In the genomic region with DNA sequence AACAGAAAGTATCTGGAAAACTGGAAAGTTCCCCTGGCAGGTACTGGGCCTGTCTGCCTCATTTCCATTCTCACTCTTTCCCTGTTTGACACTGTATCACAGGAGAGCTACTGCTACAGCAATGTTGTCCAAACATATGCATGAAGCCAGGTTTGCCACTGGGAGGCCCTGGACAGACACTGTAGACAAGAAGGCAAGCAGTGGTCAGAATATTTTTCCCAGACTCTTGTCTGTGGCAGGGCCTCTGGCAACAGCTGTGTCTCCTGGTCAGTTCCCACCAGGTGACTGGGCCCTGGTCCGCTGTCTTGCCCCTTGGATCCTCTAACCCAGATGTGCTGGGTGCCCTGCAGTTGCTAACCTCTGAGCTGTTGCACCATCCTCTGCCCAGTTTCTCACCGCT, we compare ENCODE assay signal across 34 cellular contexts.
"Had no signal": no experiment of that assay in that cellular context is flagged by ENCODE, and none has a peak within 500 bp of the region (broad histone marks: within the 10 kb centered on the region; RNA-seq: fewer than 3 reads in every experiment).

No MANE protein-coding gene starts in this region.

- H3K27me3 ChIP-seq: MG63 had no signal

- H3K27ac ChIP-seq: VCaP had no signal

- FAIRE-seq: bronchial epithelial cell had no signal

- H3K36me3 ChIP-seq: MG63 had no signal

- DNase-seq: activated B cell treated with CpG ODN at 0.5 μM for 24 hours; activated CD4-positive, alpha-beta memory T cell treated with anti-CD3 and anti-CD28 coated beads, Interleukin-2, amount 10 ng/mL, durations not matched to agents 7 days and 5 days; activated CD4-positive, alpha-beta T cell treated with anti-CD3 and anti-CD28 coated beads for 1 hour; activated CD4-positive, alpha-beta T cell treated with anti-CD3 and anti-CD28 coated beads for 48 hours; activated CD8-positive, alpha-beta memory T cell treated with anti-CD3 and anti-CD28 coated beads for 24 hours; activated CD8-positive, alpha-beta memory T cell treated with anti-CD3 and anti-CD28 coated beads, Interleukin-2, amount 10 ng/mL, durations not matched to agents 7 days and 5 days; activated CD8-positive, alpha-beta memory T cell treated with anti-CD3 and anti-CD28 coated beads, Interleukin-2, amount 50 U/mL, for 48 hours; activated effector memory CD4-positive, alpha-beta T cell treated with Interleukin-2 at 50 U/mL for 16 hours; activated naive CD4-positive, alpha-beta T cell treated with anti-CD3 and anti-CD28 coated beads, Interleukin-2, amount 10 ng/mL, durations not matched to agents 7 days and 5 days; activated naive CD8-positive, alpha-beta T cell treated with anti-CD3 and anti-CD28 coated beads, Interleukin-2, amount 50 U/mL, for 24 hours; activated T-cell treated with anti-CD3 and anti-CD28 coated beads, Interleukin-2, amount 50 U/mL, for 48 hours; anterior cingulate cortex; caudate nucleus; cerebellar nuclear complex; Kasumi-1; MG63; NCI-H1092; NCI-H1436 treated with DMSO at 0.1 percent for 48 hours; NCI-H187; NCI-H2029 treated with DMSO at 0.1 percent for 48 hours; NCI-H2171 treated with DMSO at 0.1 percent for 48 hours; NCI-H2227 treated with DMSO at 0.1 percent for 48 hours; NCI-H446; NCI-H510A treated with DMSO at 0.1 percent for 48 hours; NCI-H526 treated with DMSO at 0.1 percent for 48 hours; NCI-H82; NK-92 treated with Interleukin-12 subunit alpha and Interleukin-12 subunit beta, amount 100 ng/mL, for 24 hours; Right ventricle myocardium superior; SW 1271; T-helper 1 cell; T-helper 2 cell; T-helper 9 cell had no signal

- ATAC-seq: activated CD8-positive, alpha-beta memory T cell treated with anti-CD3 and anti-CD28 coated beads, Interleukin-2, amount 10 ng/mL, durations not matched to agents 7 days and 5 days; activated naive CD8-positive, alpha-beta T cell treated with anti-CD3 and anti-CD28 coated beads, Interleukin-2, amount 50 U/mL, for 24 hours had no signal

- H3K4me3 ChIP-seq: MG63 had no signal

- H3K9me3 ChIP-seq: MG63 had no signal
